31 cellular contexts compared by ENCODE assay signal in genomic region chr10:86152911-86153310, GRCh38.
"Had no signal": no experiment of that assay in that cellular context is flagged by ENCODE, and none has a peak within 500 bp of the region (broad histone marks: within the 10 kb centered on the region; RNA-seq: fewer than 3 reads in every experiment).

No MANE protein-coding gene starts in this region.

- H3K27me3 Mint-ChIP-seq: activated CD4-positive, alpha-beta T cell treated with anti-CD3 and anti-CD28 coated beads, Interleukin-2, amount 10 ng/mL, durations not matched to agents 24 days and 14 days; activated CD8-positive, alpha-beta memory T cell treated with anti-CD3 and anti-CD28 coated beads, Interleukin-2, amount 10 ng/mL, durations not matched to agents 7 days and 5 days; activated naive CD8-positive, alpha-beta T cell treated with anti-CD3 and anti-CD28 coated beads for 36 hours had no signal

- ATAC-seq: activated CD4-positive, alpha-beta T cell treated with anti-CD3 and anti-CD28 coated beads for 36 hours; activated CD8-positive, alpha-beta memory T cell treated with anti-CD3 and anti-CD28 coated beads, Interleukin-2, amount 10 ng/mL, durations not matched to agents 7 days and 5 days; activated CD8-positive, alpha-beta T cell treated with anti-CD3 and anti-CD28 coated beads, Interleukin-2, amount 10 ng/mL, durations not matched to agents 7 days and 5 days; activated naive CD8-positive, alpha-beta T cell treated with anti-CD3 and anti-CD28 coated beads, Interleukin-2, amount 50 U/mL, for 24 hours; body of pancreas; gastroesophageal sphincter; T-helper 17 cell had no signal

- H3K9me3 Mint-ChIP-seq: activated CD4-positive, alpha-beta memory T cell treated with anti-CD3 and anti-CD28 coated beads for 36 hours; activated CD4-positive, alpha-beta T cell treated with anti-CD3 and anti-CD28 coated beads, Interleukin-2, amount 10 ng/mL, durations not matched to agents 24 days and 14 days; activated naive CD4-positive, alpha-beta T cell treated with anti-CD3 and anti-CD28 coated beads for 36 hours; activated naive CD4-positive, alpha-beta T cell treated with anti-CD3 and anti-CD28 coated beads, Interleukin-2, amount 50 U/mL, for 24 hours; activated naive CD8-positive, alpha-beta T cell treated with anti-CD3 and anti-CD28 coated beads for 36 hours; activated naive CD8-positive, alpha-beta T cell treated with anti-CD3 and anti-CD28 coated beads, Interleukin-2, amount 50 U/mL, for 24 hours; activated T-helper 1 cell treated with anti-CD3 and anti-CD28 coated beads, Interleukin-12 subunit alpha, Interleukin-12 subunit beta, Interleukin-2, Interleukin-4 antibody, amounts not matched to agents 30 ng/mL and 10 ng/mL and 1 ng/mL, durations not matched to agents 14 hours and 24 hours and 36 hours; activated T-helper 2 cell treated with anti-CD3 and anti-CD28 coated beads, Interferon-gamma antibody, Interleukin-2, Interleukin-4, amounts not matched to agents 10 μg/mL and 5 μg/mL and 100 μg/mL, durations not matched to agents 14 hours and 24 hours and 36 hours; T-helper 2 cell treated with Interferon-gamma antibody and Interleukin-4, amounts not matched to agents 5 μg/mL and 100 μg/mL, for 36 hours had no signal

- H3K27ac Mint-ChIP-seq: activated CD4-positive, alpha-beta memory T cell treated with anti-CD3 and anti-CD28 coated beads for 36 hours; activated CD4-positive, alpha-beta T cell treated with anti-CD3 and anti-CD28 coated beads for 36 hours; activated CD4-positive, alpha-beta T cell treated with anti-CD3 and anti-CD28 coated beads, Interleukin-2, amount 10 ng/mL, durations not matched to agents 24 days and 14 days; activated CD8-positive, alpha-beta memory T cell treated with anti-CD3 and anti-CD28 coated beads, Interleukin-2, amount 10 ng/mL, durations not matched to agents 7 days and 5 days; activated CD8-positive, alpha-beta T cell treated with anti-CD3 and anti-CD28 coated beads, Interleukin-2, amount 10 ng/mL, durations not matched to agents 7 days and 5 days; activated naive CD4-positive, alpha-beta T cell treated with anti-CD3 and anti-CD28 coated beads for 36 hours; activated naive CD4-positive, alpha-beta T cell treated with anti-CD3 and anti-CD28 coated beads, Interleukin-2, amount 50 U/mL, for 24 hours; activated naive CD8-positive, alpha-beta T cell treated with anti-CD3 and anti-CD28 coated beads for 36 hours; activated naive CD8-positive, alpha-beta T cell treated with anti-CD3 and anti-CD28 coated beads, Interleukin-2, amount 50 U/mL, for 24 hours; activated T-helper 1 cell treated with anti-CD3 and anti-CD28 coated beads, Interleukin-12 subunit alpha, Interleukin-12 subunit beta, Interleukin-2, Interleukin-4 antibody, amounts not matched to agents 30 ng/mL and 10 ng/mL and 1 ng/mL, durations not matched to agents 14 hours and 24 hours and 36 hours; activated T-helper 2 cell treated with anti-CD3 and anti-CD28 coated beads, Interferon-gamma antibody, Interleukin-2, Interleukin-4, amounts not matched to agents 10 μg/mL and 5 μg/mL and 100 μg/mL, durations not matched to agents 14 hours and 24 hours and 36 hours; T-helper 17 cell; T-helper 2 cell treated with Interferon-gamma antibody and Interleukin-4, amounts not matched to agents 5 μg/mL and 100 μg/mL, for 36 hours had no signal

- H3K4me1 Mint-ChIP-seq: activated CD4-positive, alpha-beta T cell treated with anti-CD3 and anti-CD28 coated beads for 36 hours; activated CD4-positive, alpha-beta T cell treated with anti-CD3 and anti-CD28 coated beads, Interleukin-2, amount 10 ng/mL, durations not matched to agents 24 days and 14 days; activated CD8-positive, alpha-beta memory T cell treated with anti-CD3 and anti-CD28 coated beads, Interleukin-2, amount 10 ng/mL, durations not matched to agents 7 days and 5 days; activated naive CD4-positive, alpha-beta T cell treated with anti-CD3 and anti-CD28 coated beads, Interleukin-2, amount 50 U/mL, for 24 hours; activated naive CD8-positive, alpha-beta T cell treated with anti-CD3 and anti-CD28 coated beads, Interleukin-2, amount 50 U/mL, for 24 hours; T-helper 17 cell had no signal

- H3K36me3 Mint-ChIP-seq: activated CD4-positive, alpha-beta memory T cell treated with anti-CD3 and anti-CD28 coated beads for 36 hours; activated CD8-positive, alpha-beta memory T cell treated with anti-CD3 and anti-CD28 coated beads, Interleukin-2, amount 10 ng/mL, durations not matched to agents 7 days and 5 days; activated naive CD4-positive, alpha-beta T cell treated with anti-CD3 and anti-CD28 coated beads, Interleukin-2, amount 50 U/mL, for 24 hours; activated naive CD8-positive, alpha-beta T cell treated with anti-CD3 and anti-CD28 coated beads for 36 hours had no signal

- H3K4me3 Mint-ChIP-seq: activated CD4-positive, alpha-beta memory T cell treated with anti-CD3 and anti-CD28 coated beads for 36 hours; activated CD4-positive, alpha-beta T cell treated with anti-CD3 and anti-CD28 coated beads for 36 hours; activated CD4-positive, alpha-beta T cell treated with anti-CD3 and anti-CD28 coated beads, Interleukin-2, amount 10 ng/mL, durations not matched to agents 24 days and 14 days; activated CD8-positive, alpha-beta memory T cell treated with anti-CD3 and anti-CD28 coated beads, Interleukin-2, amount 10 ng/mL, durations not matched to agents 7 days and 5 days; activated CD8-positive, alpha-beta T cell treated with anti-CD3 and anti-CD28 coated beads, Interleukin-2, amount 10 ng/mL, durations not matched to agents 7 days and 5 days; activated naive CD4-positive, alpha-beta T cell treated with anti-CD3 and anti-CD28 coated beads for 36 hours; activated naive CD4-positive, alpha-beta T cell treated with anti-CD3 and anti-CD28 coated beads, Interleukin-2, amount 50 U/mL, for 24 hours; activated naive CD8-positive, alpha-beta T cell treated with anti-CD3 and anti-CD28 coated beads for 36 hours; activated naive CD8-positive, alpha-beta T cell treated with anti-CD3 and anti-CD28 coated beads, Interleukin-2, amount 50 U/mL, for 24 hours; activated T-helper 1 cell treated with anti-CD3 and anti-CD28 coated beads, Interleukin-12 subunit alpha, Interleukin-12 subunit beta, Interleukin-2, Interleukin-4 antibody, amounts not matched to agents 30 ng/mL and 10 ng/mL and 1 ng/mL, durations not matched to agents 14 hours and 24 hours and 36 hours; T-helper 17 cell; T-helper 2 cell treated with Interferon-gamma antibody and Interleukin-4, amounts not matched to agents 5 μg/mL and 100 μg/mL, for 36 hours had no signal

- DNase-seq: activated CD4-positive, alpha-beta memory T cell treated with anti-CD3 and anti-CD28 coated beads for 36 hours; activated CD4-positive, alpha-beta T cell treated with anti-CD3 and anti-CD28 coated beads for 36 hours; activated CD4-positive, alpha-beta T cell treated with anti-CD3 and anti-CD28 coated beads, Interleukin-2, amount 10 ng/mL, durations not matched to agents 24 days and 14 days; activated CD4-positive, CD25-positive, alpha-beta regulatory T cell; activated CD4-positive, CD25-positive, alpha-beta regulatory T cell treated with anti-CD3 and anti-CD28 coated beads, Interleukin-2, amount 50 U/mL, for 72 hours; activated CD8-positive, alpha-beta memory T cell treated with anti-CD3 and anti-CD28 coated beads, Interleukin-2, amount 10 ng/mL, durations not matched to agents 7 days and 5 days; activated CD8-positive, alpha-beta memory T cell treated with anti-CD3 and anti-CD28 coated beads, Interleukin-2, amount 50 U/mL, for 4 hours; activated CD8-positive, alpha-beta T cell treated with anti-CD3 and anti-CD28 coated beads, Interleukin-2, amount 10 ng/mL, durations not matched to agents 7 days and 5 days; activated effector memory CD4-positive, alpha-beta T cell treated with anti-CD3 and anti-CD28 coated beads, Interleukin-2, amount 50 U/mL, for 16 hours; activated naive CD4-positive, alpha-beta T cell treated with anti-CD3 and anti-CD28 coated beads for 36 hours; activated naive CD8-positive, alpha-beta T cell treated with anti-CD3 and anti-CD28 coated beads for 36 hours; activated naive CD8-positive, alpha-beta T cell treated with anti-CD3 and anti-CD28 coated beads, Interleukin-2, amount 50 U/mL, for 24 hours; activated T-cell treated with anti-CD3 and anti-CD28 coated beads, Interleukin-2, amount 50 U/mL, for 1 hour; activated T-cell treated with anti-CD3 and anti-CD28 coated beads, Interleukin-2, amount 50 U/mL, for 48 hours; adrenal gland; amygdala; aorta; body of pancreas; caudate nucleus; colonic mucosa; effector CD8-positive, alpha-beta T cell; esophagus squamous epithelium; foreskin melanocyte; T-helper 1 cell; T-helper 17 cell; T1000 had no signal
